ENCODE assay signal across 19 cellular contexts in genomic region chr2:15800489-15801329, GRCh38.
DNase-seq lines count a peak whose midpoint lies in the region; ATAC-seq and TF ChIP-seq lines count a peak whose summit lies in the region.
"Had no signal": no experiment of that assay in that cellular context is flagged by ENCODE, and none has a peak within 500 bp of the region (broad histone marks: within the 10 kb centered on the region; RNA-seq: fewer than 3 reads in every experiment).

No MANE protein-coding gene starts in this region.

- H3K4me3 Mint-ChIP-seq in neural crest cell = no peak overlapping the region
- H3K4me3 Mint-ChIP-seq in activated CD4-positive, alpha-beta memory T cell treated with anti-CD3 and anti-CD28 coated beads, Interleukin-2, amount 10 ng/mL, durations not matched to agents 7 days and 5 days = no peak overlapping the region
- no peak overlapping the region for H3K4me3 Mint-ChIP-seq in T-cell
- H3K4me3 Mint-ChIP-seq: activated B cell treated with CpG ODN at 0.5 μM for 24 hours, type B pancreatic cell had no signal

- peak; percentile 95 for DNase-seq in Ammon's horn (ENCODE audit: low spot score)
- DNase-seq in NT2/D1 (ENCODE audit: low read depth, low spot score) = peak; percentile 59
- peak; percentile 95 for DNase-seq in globus pallidus (ENCODE audit: low spot score)
- DNase-seq in neural crest cell (ENCODE audit: low read depth, low spot score) = no peak
- no peak for DNase-seq in activated CD4-positive, alpha-beta memory T cell treated with anti-CD3 and anti-CD28 coated beads, Interleukin-2, amount 10 ng/mL, durations not matched to agents 7 days and 5 days
- no peak for DNase-seq in NCI-H2107 (lab: John Stamatoyannopoulos, UW)
- DNase-seq in T-cell = no peak
- DNase-seq: activated B cell treated with CpG ODN at 0.5 μM for 24 hours; activated effector memory CD4-positive, alpha-beta T cell treated with anti-CD3 and anti-CD28 coated beads, Interleukin-2, amount 50 U/mL, for 16 hours; body of pancreas; effector memory CD4-positive, alpha-beta T cell; GDM1; KG1; NCI-H1436; NCI-H524 treated with DMSO at 0.1 percent for 48 hours; PC-3 had no signal

- H3K9me3 Mint-ChIP-seq in neural crest cell (peaks cover 7% of the 10 kb centered on the region), T-cell (no peaks in the 10 kb centered on the region)
- H3K9me3 Mint-ChIP-seq in activated CD4-positive, alpha-beta memory T cell treated with anti-CD3 and anti-CD28 coated beads, Interleukin-2, amount 10 ng/mL, durations not matched to agents 7 days and 5 days = no peaks in the 10 kb centered on the region
- H3K9me3 Mint-ChIP-seq: activated B cell treated with CpG ODN at 0.5 μM for 24 hours, type B pancreatic cell had no signal

- H3K36me3 ChIP-seq in NT2/D1 (ENCODE audit: insufficient read depth, insufficient read length, low read length) = no peaks in the 10 kb centered on the region
- H3K36me3 ChIP-seq: prostate gland had no signal

- H3K27me3 Mint-ChIP-seq in neural crest cell (ENCODE audit: low read depth) (no peaks in the 10 kb centered on the region), T-cell (peaks cover 2 to 4% of the 10 kb centered on the region in 2 donors)
- H3K27me3 Mint-ChIP-seq in activated CD4-positive, alpha-beta memory T cell treated with anti-CD3 and anti-CD28 coated beads, Interleukin-2, amount 10 ng/mL, durations not matched to agents 7 days and 5 days = no peaks in the 10 kb centered on the region
- H3K27me3 Mint-ChIP-seq: activated B cell treated with CpG ODN at 0.5 μM for 24 hours had no signal

- H3K4me1 Mint-ChIP-seq in neural crest cell (peaks cover 59% of the 10 kb centered on the region), T-cell (no peaks in the 10 kb centered on the region)
- no peaks in the 10 kb centered on the region for H3K4me1 Mint-ChIP-seq in activated CD4-positive, alpha-beta memory T cell treated with anti-CD3 and anti-CD28 coated beads, Interleukin-2, amount 10 ng/mL, durations not matched to agents 7 days and 5 days
- H3K4me1 Mint-ChIP-seq: activated B cell treated with CpG ODN at 0.5 μM for 24 hours had no signal

- POLR2A ChIA-PET in activated CD4-positive, alpha-beta memory T cell treated with anti-CD3 and anti-CD28 coated beads, Interleukin-2, amount 10 ng/mL, durations not matched to agents 7 days and 5 days (lab: Charles Lee) = no interaction called here
- POLR2A ChIA-PET in T-cell (lab: Charles Lee) = no interaction called here

- H3K9ac ChIP-seq in NT2/D1 (ENCODE audit: insufficient read length, low read depth) = no peak overlapping the region

- H3K9me3 ChIP-seq in NT2/D1 (ENCODE audit: insufficient read depth, low read length) = no peaks in the 10 kb centered on the region
- H3K9me3 ChIP-seq: body of pancreas, prostate gland had no signal

- ATAC-seq in HG02973 (IDR thresholded peaks at IDR 0.05; ENCODE audit: unreplicated experiment) (no peak), T-cell (replicated peaks in 1 of 4) (no peak)
- ATAC-seq: body of pancreas, PC-3 had no signal

- CTCF ChIA-PET in activated CD4-positive, alpha-beta memory T cell treated with anti-CD3 and anti-CD28 coated beads, Interleukin-2, amount 10 ng/mL, durations not matched to agents 7 days and 5 days (lab: Charles Lee) = no interaction called here
- CTCF ChIA-PET in T-cell (lab: Charles Lee) = no interaction called here

- peak overlapping the region; percentile 71 for H3K27ac Mint-ChIP-seq in neural crest cell (ENCODE audit: unreplicated experiment)
- no peak overlapping the region for H3K27ac Mint-ChIP-seq in activated CD4-positive, alpha-beta memory T cell treated with anti-CD3 and anti-CD28 coated beads, Interleukin-2, amount 10 ng/mL, durations not matched to agents 7 days and 5 days
- no peak overlapping the region for H3K27ac Mint-ChIP-seq in T-cell
- H3K27ac Mint-ChIP-seq: activated B cell treated with CpG ODN at 0.5 μM for 24 hours, type B pancreatic cell had no signal

- TF ChIP-seq CTCF in neural crest cell (conservative IDR thresholded peaks at IDR 0.05) = no peak

- peaks cover 3% of the 10 kb centered on the region for H3K4me1 ChIP-seq in NT2/D1 (ENCODE audit: insufficient read depth, insufficient read length)
- H3K4me1 ChIP-seq: body of pancreas, prostate gland had no signal

- H3K36me3 Mint-ChIP-seq in neural crest cell (ENCODE audit: low read depth) = no peaks in the 10 kb centered on the region
- H3K36me3 Mint-ChIP-seq in activated CD4-positive, alpha-beta memory T cell treated with anti-CD3 and anti-CD28 coated beads, Interleukin-2, amount 10 ng/mL, durations not matched to agents 7 days and 5 days (ENCODE audit: low read depth) = no peaks in the 10 kb centered on the region
- no peaks in the 10 kb centered on the region for H3K36me3 Mint-ChIP-seq in T-cell
- H3K36me3 Mint-ChIP-seq: type B pancreatic cell had no signal

- H3K27me3 ChIP-seq in NT2/D1 (ENCODE audit: insufficient read depth, insufficient read length) = no peaks in the 10 kb centered on the region
- H3K27me3 ChIP-seq: body of pancreas had no signal

- H3K4me3 ChIP-seq in NT2/D1 (ENCODE audit: insufficient read length, low read depth) = no peak overlapping the region
- H3K4me3 ChIP-seq: body of pancreas, prostate gland had no signal

Comparison
In these comparisons a context has a peak if more than half of its experiments do, and no peak if none do; other contexts are left out.
1. DNase-seq: peak in Ammon's horn (single experiment), NT2/D1 (single experiment) and globus pallidus (single experiment); none in neural crest cell (single experiment), activated CD4-positive, alpha-beta memory T cell treated with anti-CD3 and anti-CD28 coated beads, Interleukin-2, amount 10 ng/mL, durations not matched to agents 7 days and 5 days (single experiment), NCI-H2107 (single experiment) and T-cell (0 of 34).